ENCODE assay signal across 31 cellular contexts in genomic region chr11:19992998-19993397, GRCh38.
"Had no signal": no experiment of that assay in that cellular context is flagged by ENCODE, and none has a peak within 500 bp of the region (broad histone marks: within the 10 kb centered on the region; RNA-seq: fewer than 3 reads in every experiment).

No MANE protein-coding gene starts in this region.

- DNase-seq: natural killer cell; occipital lobe; ovary; posterior cingulate gyrus; psoas muscle; right cardiac atrium; spleen; stimulated activated CD4-positive, alpha-beta T cell treated with anti-CD3 and anti-CD28 coated beads, Interleukin-12 subunit alpha, Interleukin-12 subunit beta, amount 100 ng/mL, for 4 hours; stimulated activated CD4-positive, alpha-beta T cell treated with anti-CD3 and anti-CD28 coated beads, Interleukin-1b, Interleukin-23, amount 100 ng/mL, for 48 hours; stimulated activated CD4-positive, alpha-beta T cell treated with anti-CD3 and anti-CD28 coated beads, Interleukin-4, amount 100 ng/mL, for 1 hour; stimulated activated CD4-positive, alpha-beta T cell treated with anti-CD3 and anti-CD28 coated beads, Interleukin-4, amount 100 ng/mL, for 4 hours; stimulated activated CD8-positive, alpha-beta memory T cell treated with anti-CD3 and anti-CD28 coated beads, Interleukin-4, amount 100 ng/mL, for 48 hours; stimulated activated naive CD4-positive, alpha-beta T cell; stimulated activated naive CD8-positive, alpha-beta T cell treated with anti-CD3 and anti-CD28 coated beads, Interleukin-15, amount 100 ng/mL, for 72 hours; stimulated activated naive CD8-positive, alpha-beta T cell treated with anti-CD3 and anti-CD28 coated beads, Interleukin-15, Interleukin-2, amounts not matched to agents 100 U/mL and 50 U/mL, for 24 hours; substantia nigra; testis; tibial artery; transverse colon; upper lobe of right lung; uterus had no signal

- H3K9me3 Mint-ChIP-seq: natural killer cell; nephron; neural progenitor cell; stimulated activated memory B cell treated with anti-CD40 and anti-IgM and Interleukin-4, amounts not matched to agents 10 μg/mL and 1 μg/mL and 100 μg/mL, for 72 hours; stimulated activated naive CD8-positive, alpha-beta T cell treated with anti-CD3 and anti-CD28 coated beads, Interleukin-15, amount 100 ng/mL, for 72 hours had no signal

- H3K9me3 ChIP-seq: ovary, psoas muscle, spleen, suprapubic skin, testis, tibial artery, transverse colon, upper lobe of right lung, uterus had no signal

- H3K4me3 Mint-ChIP-seq: natural killer cell; nephron; neural progenitor cell; stimulated activated memory B cell treated with anti-CD40 and anti-IgM and Interleukin-4, amounts not matched to agents 10 μg/mL and 1 μg/mL and 100 μg/mL, for 72 hours; stimulated activated naive CD8-positive, alpha-beta T cell treated with anti-CD3 and anti-CD28 coated beads, Interleukin-15, amount 100 ng/mL, for 72 hours; type B pancreatic cell had no signal

- H3K27ac ChIP-seq: neural progenitor cell, ovary, parathyroid adenoma, psoas muscle, skin epidermis, spleen, suprapubic skin, testis, tibial artery, transverse colon, upper lobe of right lung, uterus had no signal

- H3K27ac Mint-ChIP-seq: natural killer cell; nephron; neural progenitor cell; progenitor cell of endocrine pancreas; stimulated activated memory B cell treated with anti-CD40 and anti-IgM and Interleukin-4, amounts not matched to agents 10 μg/mL and 1 μg/mL and 100 μg/mL, for 72 hours; stimulated activated naive CD8-positive, alpha-beta T cell treated with anti-CD3 and anti-CD28 coated beads, Interleukin-15, amount 100 ng/mL, for 72 hours; type B pancreatic cell had no signal

- H3K4me1 Mint-ChIP-seq: natural killer cell; stimulated activated memory B cell treated with anti-CD40 and anti-IgM and Interleukin-4, amounts not matched to agents 10 μg/mL and 1 μg/mL and 100 μg/mL, for 72 hours; stimulated activated naive CD8-positive, alpha-beta T cell treated with anti-CD3 and anti-CD28 coated beads, Interleukin-15, amount 100 ng/mL, for 72 hours had no signal

- H2AFZ ChIP-seq: neural progenitor cell, parathyroid adenoma had no signal

- H3K27me3 ChIP-seq: ovary, spleen, suprapubic skin, testis, tibial artery, transverse colon, upper lobe of right lung, uterus had no signal

- H3K27me3 Mint-ChIP-seq: progenitor cell of endocrine pancreas, type B pancreatic cell had no signal

- H3K36me3 Mint-ChIP-seq: natural killer cell; stimulated activated memory B cell treated with anti-CD40 and anti-IgM and Interleukin-4, amounts not matched to agents 10 μg/mL and 1 μg/mL and 100 μg/mL, for 72 hours had no signal

- H3K79me2 ChIP-seq: parathyroid adenoma had no signal

- H3K4me1 ChIP-seq: parathyroid adenoma, spleen, suprapubic skin, testis, uterus had no signal

- H3K4me2 ChIP-seq: neural progenitor cell, smooth muscle cell had no signal

- ATAC-seq: natural killer cell; psoas muscle; right cardiac atrium; sciatic nerve; stimulated activated memory B cell treated with anti-CD40 and anti-IgM and Interleukin-4, amounts not matched to agents 10 μg/mL and 1 μg/mL and 100 μg/mL, for 72 hours; stimulated activated naive CD8-positive, alpha-beta T cell treated with anti-CD3 and anti-CD28 coated beads, Interleukin-15, amount 100 ng/mL, for 72 hours; stimulated activated naive CD8-positive, alpha-beta T cell treated with anti-CD3 and anti-CD28 coated beads, Interleukin-15, Interleukin-2, amounts not matched to agents 100 U/mL and 50 U/mL, for 24 hours; upper lobe of right lung had no signal

- H3K4me3 ChIP-seq: neural progenitor cell, ovary, psoas muscle, skin epidermis, smooth muscle cell, spleen, suprapubic skin, testis, tibial artery, transverse colon, upper lobe of right lung, uterus had no signal

- H3K36me3 ChIP-seq: neural progenitor cell, ovary, spleen, transverse colon, upper lobe of right lung, uterus had no signal
